8 cellular contexts compared by ENCODE assay signal in genomic region chr1:149997585-149998262, GRCh38. TPM values are rescaled to one million over a fixed set of nuclear protein-coding genes. Genes with fewer than 3 reads are reported as not detected.
DNase-seq lines count a peak whose midpoint lies in the region; ATAC-seq and TF ChIP-seq lines count a peak whose summit lies in the region.

No MANE protein-coding gene starts in this region.

- ATAC-seq in GM21381 (IDR thresholded peaks at IDR 0.05; ENCODE audit: unreplicated experiment) (peak; percentile 68), HG03571 (IDR thresholded peaks at IDR 0.05; ENCODE audit: unreplicated experiment) (peak; percentile 62)

- H3K27me3 ChIP-seq in dorsolateral prefrontal cortex = no peaks in the 10 kb centered on the region
- H3K27me3 ChIP-seq in tibial artery = no peaks in the 10 kb centered on the region

- no peaks in the 10 kb centered on the region for H3K9me3 ChIP-seq in tibial artery

- H3K4me3 ChIP-seq in dorsolateral prefrontal cortex (no peak overlapping the region), tibial artery (no peak overlapping the region)

- no peak for TF ChIP-seq CTCF in GM10266 (IDR thresholded peaks at IDR 0.05; ENCODE audit: control insufficient read depth, insufficient read depth, low read depth, missing control alignments)
- no peak for TF ChIP-seq CTCF in dorsolateral prefrontal cortex (IDR thresholded peaks at IDR 0.05 in 54 of 56, conservative IDR thresholded peaks at IDR 0.05 in 2 of 56; ENCODE audit: low read depth in 1 of 56, partially characterized antibody in 56 of 56)
- TF ChIP-seq CTCF in tibial artery (IDR thresholded peaks at IDR 0.05) = no peak

- DNase-seq in GM10266 (ENCODE audit: extremely low spot score) (peak; percentile 43), dorsolateral prefrontal cortex (no peak), NCI-H1417 treated with DMSO at 0.1 percent for 48 hours (lab: John Stamatoyannopoulos, UW) (no peak), tibial artery (no peak), NCI-H345 (lab: John Stamatoyannopoulos, UW) (no peak)
- DNase-seq in activated CD4-positive, CD25-positive, alpha-beta regulatory T cell (lab: John Stamatoyannopoulos, UW) = no peak

- intact Hi-C loops in dorsolateral prefrontal cortex (cut with DNase I) = no loop called here
- intact Hi-C loops in tibial artery (cut with DNase I; ENCODE audit: low total_unique reads) = no loop called here

- H3K27ac ChIP-seq in dorsolateral prefrontal cortex = peak overlapping the region in 51 of 59 donors; percentile 1 to 99 (median 60)
- peak overlapping the region in 1 of 2 donors; percentile 7 for H3K27ac ChIP-seq in tibial artery

- H3K36me3 ChIP-seq in tibial artery = peaks cover 0 to 4% (median 0%) of the 10 kb centered on the region in 3 donors

- peaks cover 0 to 84% (median 54%) of the 10 kb centered on the region in 4 donors for H3K4me1 ChIP-seq in tibial artery

RNA-seq across cellular contexts. Expression of gene OTUD7B, which starts 12.8 kb away (rescaled TPM):
- total RNA-seq in dorsolateral prefrontal cortex = 100 to 1,000 TPM in 4 of 120 experiments, 10 to 100 TPM in 116; 28.4 to 126 (median 52.8) TPM
